ENCODE assay signal across 9 cellular contexts in the genomic region with DNA sequence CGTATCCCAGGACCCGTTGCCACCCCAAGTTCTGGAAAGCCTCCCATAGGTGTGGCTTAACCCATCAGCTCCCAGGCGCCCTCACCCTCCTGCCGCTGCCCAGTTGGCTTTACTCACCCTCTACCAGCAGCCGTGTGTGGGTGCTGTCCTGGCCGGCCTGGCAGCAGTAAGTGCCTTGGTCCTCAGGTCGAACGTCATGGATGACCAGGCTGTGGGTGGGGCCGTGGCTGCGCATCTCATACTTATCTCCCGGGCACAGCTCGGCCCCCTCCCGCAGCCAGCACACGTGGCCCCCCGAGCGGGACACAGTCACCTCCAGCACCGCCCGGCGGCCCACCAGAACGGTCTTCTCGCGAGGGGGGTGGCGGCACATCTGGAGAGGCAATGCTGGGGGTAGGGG. TPM values are rescaled to one million over a fixed set of nuclear protein-coding genes. Genes with fewer than 3 reads are reported as not detected.
DNase-seq lines count a peak whose midpoint lies in the region; ATAC-seq and TF ChIP-seq lines count a peak whose summit lies in the region.
"Had no signal": no experiment of that assay in that cellular context is flagged by ENCODE, and none has a peak within 500 bp of the region (broad histone marks: within the 10 kb centered on the region; RNA-seq: fewer than 3 reads in every experiment).

No MANE protein-coding gene starts in this region.

- POLR2A ChIA-PET in AG04450 (lab: Yijun Ruan, JAX) = interaction anchor here (0.6 to 1.6 kb wide), 3 partner anchors 7 to 1930 kb away, joined by 3 to 7 read pairs (median 5); a partner anchor contains a TSS

- H3K27me3 ChIP-seq in AG04450 (ENCODE audit: control insufficient read depth, insufficient read depth, low read length) = peaks cover 4% of the 10 kb centered on the region
- H3K27me3 ChIP-seq in brain microvascular endothelial cell (replicated peaks) = no peaks in the 10 kb centered on the region
- peaks cover 16 to 70% of the 10 kb centered on the region in 2 donors for H3K27me3 ChIP-seq in left lung

- TF ChIP-seq CTCF in AG04450 (IDR thresholded peaks at IDR 0.05; ENCODE audit: low read depth, low read length) (no peak), brain microvascular endothelial cell (IDR thresholded peaks at IDR 0.05; ENCODE audit: low read depth, low read length, missing control alignments) (no peak), left lung (IDR thresholded peaks at IDR 0.05) (no peak)

- H3K27ac ChIP-seq in AG04450 (ENCODE audit: low read depth, low read length) (no peak overlapping the region), brain microvascular endothelial cell (no peak overlapping the region), left lung (no peak overlapping the region)

- H3K36me3 Mint-ChIP-seq in stimulated activated memory B cell treated with anti-CD40 and anti-IgM and Interleukin-4, amounts not matched to agents 10 μg/mL and 1 μg/mL and 100 μg/mL, for 72 hours = no peaks in the 10 kb centered on the region

- H3K4me3 ChIP-seq in AG04450 (ENCODE audit: low read depth, low read length) = peak overlapping the region; percentile 69
- H3K4me3 ChIP-seq in brain microvascular endothelial cell (ENCODE audit: low read depth, low read length) = peak overlapping the region; percentile 59
- H3K4me3 ChIP-seq in left lung = no peak overlapping the region

- no peak overlapping the region for H3K4me3 Mint-ChIP-seq in stimulated activated memory B cell treated with anti-CD40 and anti-IgM and Interleukin-4, amounts not matched to agents 10 μg/mL and 1 μg/mL and 100 μg/mL, for 72 hours

- H3K9me3 ChIP-seq in AG04450 (ENCODE audit: control insufficient read depth, insufficient read depth, low read length) (no peaks in the 10 kb centered on the region; the same call in 1 of the 2 replicates), left lung (no peaks in the 10 kb centered on the region)

- peak; percentile 13 for ATAC-seq in left lung
- no peak for ATAC-seq in stimulated activated memory B cell treated with anti-CD40 and anti-IgM and Interleukin-4, amounts not matched to agents 10 μg/mL and 1 μg/mL and 100 μg/mL, for 72 hours
- ATAC-seq in HG03095 (IDR thresholded peaks at IDR 0.05; ENCODE audit: unreplicated experiment) = no peak

- DNase-seq in AG04450 (ENCODE audit: low read depth, low spot score) = no peak
- DNase-seq in HT1080 (ENCODE audit: low read depth) = peak; percentile 51
- no peak for DNase-seq in brain microvascular endothelial cell
- DNase-seq in left lung = peak in 1 of 2 donors; percentile 37
- DNase-seq in stimulated activated CD4-positive, alpha-beta T cell treated with anti-CD3 and anti-CD28 coated beads, Interleukin-4, amount 100 ng/mL, for 1 hour = no peak
- no peak for DNase-seq in KBM-7

- H3K36me3 ChIP-seq in brain microvascular endothelial cell (replicated peaks) (no peaks in the 10 kb centered on the region), left lung (no peaks in the 10 kb centered on the region)

- peaks cover 15% of the 10 kb centered on the region for H3K4me1 Mint-ChIP-seq in stimulated activated memory B cell treated with anti-CD40 and anti-IgM and Interleukin-4, amounts not matched to agents 10 μg/mL and 1 μg/mL and 100 μg/mL, for 72 hours

- no peaks in the 10 kb centered on the region for H3K9me3 Mint-ChIP-seq in stimulated activated memory B cell treated with anti-CD40 and anti-IgM and Interleukin-4, amounts not matched to agents 10 μg/mL and 1 μg/mL and 100 μg/mL, for 72 hours

- H3K4me1 ChIP-seq in left lung = peaks cover 5 to 20% of the 10 kb centered on the region in 2 donors

- H3K27me3 Mint-ChIP-seq in stimulated activated memory B cell treated with anti-CD40 and anti-IgM and Interleukin-4, amounts not matched to agents 10 μg/mL and 1 μg/mL and 100 μg/mL, for 72 hours = peaks cover 91% of the 10 kb centered on the region

- intact Hi-C loops in left lung (cut with DNase I) = no loop called here

- in situ Hi-C loops in brain microvascular endothelial cell (cut with HindIII; ENCODE audit: low pct_ligation_motif_present, low sequenced_read_pairs) = no loop called here
- in situ Hi-C loops in KBM-7 (cut with MboI; ENCODE audit: low pct_unique_long_range_greater_than_20kb, low sequenced_read_pairs) = no loop called here

- CTCF ChIA-PET in AG04450 (lab: Charles Lee) = interaction anchor here (0.6 to 2.4 kb wide), 3 partner anchors 9 to 149 kb away, joined by 4 to 17 read pairs (median 4); no protein-coding TSS in a partner anchor

- no peak overlapping the region for H3K27ac Mint-ChIP-seq in stimulated activated memory B cell treated with anti-CD40 and anti-IgM and Interleukin-4, amounts not matched to agents 10 μg/mL and 1 μg/mL and 100 μg/mL, for 72 hours

RNA-seq across cellular contexts. Expression of a gene that starts 7.6 kb away (rescaled TPM):
- polyA plus RNA-seq in AG04450 (2011; rRNA removed) = 0.83 and 1.2 TPM in 2 replicates
- 0.13 and 0.60 TPM in 2 replicates for polyA minus RNA-seq in AG04450 (2011; rRNA and poly(A)+ RNA removed)
- total RNA-seq in HT1080 (2014; rRNA removed; shearing (Covaris generic)) = 1.8 and 2.0 TPM in 2 replicates
- polyA plus RNA-seq in HT1080 (2015; cell fraction: cytosol; rRNA removed) = 1.5 and 1.9 TPM in 2 replicates
- polyA plus RNA-seq in HT1080 (2015; cell fraction: nucleus; rRNA removed) = 18.7 and 20.0 TPM in 2 replicates
- 1 to 10 TPM; 2.9 to 3.5 TPM for total RNA-seq in left lung
- total RNA-seq: lung microvascular endothelial cell had no signal

RNA-seq across cellular contexts. Expression of a gene that starts 7.8 kb away (rescaled TPM):
- 24.4 and 37.2 TPM in 2 replicates for polyA plus RNA-seq in AG04450 (2011; rRNA removed)
- polyA minus RNA-seq in AG04450 (2011; rRNA and poly(A)+ RNA removed) = 11.5 and 12.1 TPM in 2 replicates
- 126 and 132 TPM in 2 replicates for total RNA-seq in HT1080 (2014; rRNA removed; shearing (Covaris generic))
- 144 and 151 TPM in 2 replicates for polyA plus RNA-seq in HT1080 (2015; cell fraction: cytosol; rRNA removed)
- 126 and 139 TPM in 2 replicates for polyA plus RNA-seq in HT1080 (2015; cell fraction: nucleus; rRNA removed)
- 100 to 1,000 TPM in 1 of 2 donors, 10 to 100 TPM in 1; 61.6 to 114 TPM for total RNA-seq in left lung

RNA-seq across cellular contexts. Expression of a gene that starts 19.9 kb away (rescaled TPM):
- 35.5 and 46.8 TPM in 2 replicates for polyA plus RNA-seq in AG04450 (2011; rRNA removed)
- polyA minus RNA-seq in AG04450 (2011; rRNA and poly(A)+ RNA removed) = 58.9 and 74.4 TPM in 2 replicates
- 71.0 and 80.8 TPM in 2 replicates for total RNA-seq in HT1080 (2014; rRNA removed; shearing (Covaris generic))
- polyA plus RNA-seq in HT1080 (2015; cell fraction: cytosol; rRNA removed) = 49.2 and 49.6 TPM in 2 replicates
- polyA plus RNA-seq in HT1080 (2015; cell fraction: nucleus; rRNA removed) = 158 and 169 TPM in 2 replicates
- total RNA-seq in left lung = 10 to 100 TPM; 43.4 to 65.0 TPM

RNA-seq across cellular contexts. Expression of a gene that starts 20.7 kb away (rescaled TPM):
- 0.12 and 0.29 TPM in 2 replicates for polyA plus RNA-seq in AG04450 (2011; rRNA removed)
- 0.17 and 0.18 TPM in 2 replicates for polyA minus RNA-seq in AG04450 (2011; rRNA and poly(A)+ RNA removed)
- not detected in 2 replicates for total RNA-seq in HT1080 (2014; rRNA removed; shearing (Covaris generic))
- polyA plus RNA-seq in HT1080 (2015; cell fraction: cytosol; rRNA removed) = 0.16 and 0.31 TPM in 2 replicates
- 3.9 and 4.8 TPM in 2 replicates for polyA plus RNA-seq in HT1080 (2015; cell fraction: nucleus; rRNA removed)
- under 1 TPM; 0.37 to 0.44 TPM for total RNA-seq in left lung
- total RNA-seq: lung microvascular endothelial cell had no signal

RNA-seq across cellular contexts. Expression of a gene that starts 37.1 kb away (rescaled TPM):
- polyA plus RNA-seq in AG04450 (2011; rRNA removed) = not detected in 2 replicates
- not detected in 2 replicates for polyA minus RNA-seq in AG04450 (2011; rRNA and poly(A)+ RNA removed)
- not detected in 2 replicates for total RNA-seq in HT1080 (2014; rRNA removed; shearing (Covaris generic))
- polyA plus RNA-seq in HT1080 (2015; cell fraction: cytosol; rRNA removed) = not detected in 2 replicates
- polyA plus RNA-seq in HT1080 (2015; cell fraction: nucleus; rRNA removed) = 0.03 TPM in 1 of 2 replicates, not detected in the other
- not detected for total RNA-seq in left lung
- total RNA-seq: lung microvascular endothelial cell had no signal

Comparison
In these comparisons a context has a peak if more than half of its experiments do, and no peak if none do; other contexts are left out.
1. H3K4me3 ChIP-seq: peak in AG04450 (single experiment) and brain microvascular endothelial cell (single experiment); none in left lung (0 of 2).